Comparison of ENCODE assay signal across 7 cellular contexts in genomic region chr10:77981281-77981680, GRCh38.
"Had no signal": no experiment of that assay in that cellular context is flagged by ENCODE, and none has a peak within 500 bp of the region (broad histone marks: within the 10 kb centered on the region; RNA-seq: fewer than 3 reads in every experiment).

No MANE protein-coding gene starts in this region.

- H3K9ac ChIP-seq: GM23248 had no signal

- H3K4me3 ChIP-seq: GM23248, K562 had no signal

- ATAC-seq: HepG2, K562 had no signal

- DNase-seq: GM23248, H9, HCEC 1CT, KG1 had no signal

- H3K27ac ChIP-seq: GM23248, HL-60 had no signal

- H2AFZ ChIP-seq: GM23248 had no signal
